ENCODE assay signal across 22 cellular contexts in the genomic region with DNA sequence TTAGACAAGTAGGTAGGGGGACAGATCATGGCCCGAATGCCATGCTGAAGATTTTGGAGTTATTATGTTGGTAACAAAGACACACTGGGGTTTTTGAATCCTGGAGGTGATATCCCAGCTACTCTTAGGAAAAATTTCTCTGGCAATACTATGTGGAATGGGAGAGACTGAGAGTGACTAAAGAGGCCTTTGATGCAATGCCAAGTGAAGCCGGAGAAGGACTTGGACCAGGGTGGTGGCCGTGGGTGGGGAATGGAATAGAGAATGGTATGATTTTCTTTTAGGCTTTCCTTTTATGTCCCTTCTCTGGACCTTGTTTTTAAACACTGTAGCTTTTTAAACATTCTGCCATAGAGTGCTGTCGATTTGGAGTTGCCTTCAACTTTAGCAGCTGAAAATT.
DNase-seq lines count a peak whose midpoint lies in the region; FAIRE-seq and TF ChIP-seq lines count a peak whose summit lies in the region.
"Had no signal": no experiment of that assay in that cellular context is flagged by ENCODE, and none has a peak within 500 bp of the region (broad histone marks: within the 10 kb centered on the region; RNA-seq: fewer than 3 reads in every experiment).

No MANE protein-coding gene starts in this region.

- H3K4me1 ChIP-seq in mammary epithelial cell (ENCODE audit: insufficient read depth, low read length) (no peaks in the 10 kb centered on the region), astrocyte (ENCODE audit: insufficient read depth, low read length) (peaks cover 17% of the 10 kb centered on the region), MM.1S (ENCODE audit: low read length) (no peaks in the 10 kb centered on the region)
- H3K4me1 ChIP-seq: SJCRH30 had no signal

- dilution Hi-C loops in mammary epithelial cell (cut with HindIII; ENCODE audit: low sequenced_read_pairs), result no loop called here

- FAIRE-seq in astrocyte (lab: Jason Lieb, UNC), result no peak
- FAIRE-seq: GM12891, GM18507 had no signal

- WGBS in mammary epithelial cell (ENCODE audit: low coverage, missing lambda C conversion rate), result 15% methylated on average over 4 of the region's 4 CpGs

- H3K9ac ChIP-seq in mammary epithelial cell (ENCODE audit: insufficient read depth, low read length), result no peak overlapping the region
- H3K9ac ChIP-seq in astrocyte (ENCODE audit: low read length), result no peak overlapping the region
- H3K9ac ChIP-seq in MM.1S (ENCODE audit: low read length), result no peak overlapping the region

- no TSS peak for BruUV-seq in MCF 10A (replicated peaks; lab: Mats Ljungman, UMichigan)
- no TSS peak for BruUV-seq in mammary epithelial cell (replicated peaks; lab: Mats Ljungman, UMichigan)

- DNase-seq in MCF 10A (ENCODE audit: unreplicated experiment), result peak; percentile 25
- DNase-seq in mammary epithelial cell, result no peak
- DNase-seq in astrocyte (ENCODE audit: low read depth), result peak; percentile 74
- peak; percentile 79 for DNase-seq in fibroblast of the aortic adventitia (ENCODE audit: low read depth)
- no peak for DNase-seq in globus pallidus (ENCODE audit: low spot score)
- DNase-seq in NOMO-1 treated with dmso at 0.1 percent for 144 hours (lab: John Stamatoyannopoulos, UW; ENCODE audit: unreplicated experiment), result no peak
- no peak for DNase-seq in MM.1S
- no peak for DNase-seq in endothelial cell (ENCODE audit: low spot score)
- DNase-seq: C1 segment of cervical spinal cord, DND-41, GDM1, KBM-7, NCI-H1092 treated with DMSO at 0.1 percent for 48 hours, NCI-H1694, NCI-H345, NCI-H526 treated with DMSO at 0.1 percent for 48 hours, RPMI8226, SJCRH30 had no signal

- H3K36me3 Mint-ChIP-seq in MCF 10A (ENCODE audit: insufficient read depth, unreplicated experiment) (no peaks in the 10 kb centered on the region), astrocyte (ENCODE audit: low read depth, unreplicated experiment) (peaks cover 2% of the 10 kb centered on the region), endothelial cell (ENCODE audit: low read depth, unreplicated experiment) (no peaks in the 10 kb centered on the region)

- H3K27ac ChIP-seq in mammary epithelial cell (ENCODE audit: insufficient read depth, low read depth, low read length) (no peak overlapping the region), astrocyte (ENCODE audit: low read depth, low read length) (no peak overlapping the region), MM.1S (ENCODE audit: low read length) (no peak overlapping the region)
- H3K27ac ChIP-seq: 22Rv1, SJCRH30 had no signal

- H2AFZ ChIP-seq in mammary epithelial cell (ENCODE audit: low read depth, low read length) (no peak overlapping the region), astrocyte (ENCODE audit: low read depth, low read length) (no peak overlapping the region), MM.1S (ENCODE audit: low read length) (no peak overlapping the region)
- H2AFZ ChIP-seq: GM23338 had no signal

- no peaks in the 10 kb centered on the region for H4K20me1 ChIP-seq in mammary epithelial cell (ENCODE audit: insufficient read depth, low read length)
- H4K20me1 ChIP-seq in astrocyte (ENCODE audit: insufficient read depth, low read length), result no peaks in the 10 kb centered on the region
- H4K20me1 ChIP-seq in MM.1S (ENCODE audit: insufficient read depth, low read length), result no peaks in the 10 kb centered on the region

- H3K4me3 Mint-ChIP-seq in MCF 10A (ENCODE audit: unreplicated experiment), result no peak overlapping the region
- H3K4me3 Mint-ChIP-seq in astrocyte (ENCODE audit: unreplicated experiment), result no peak overlapping the region
- no peak overlapping the region for H3K4me3 Mint-ChIP-seq in endothelial cell (ENCODE audit: unreplicated experiment)
- H3K4me3 Mint-ChIP-seq: GM23338 had no signal

- POLR2A ChIA-PET in MCF 10A (lab: Yijun Ruan, JAX), result no interaction called here

- no peaks in the 10 kb centered on the region for H3K9me2 ChIP-seq in MM.1S (replicated peaks; ENCODE audit: insufficient read depth, low read length)

- in situ Hi-C loops in mammary epithelial cell (cut with MboI; ENCODE audit: low sequenced_read_pairs in 2 of 2), result loop anchor here (10.0 kb wide), 2 partner anchors 205 to 225 kb away; no protein-coding TSS in a partner anchor

- H3K4me3 ChIP-seq in mammary epithelial cell (replicated peaks in 1 of 3; ENCODE audit: insufficient read depth in 1 of 3, low read depth in 2 of 3, low read length in 3 of 3), result no peak overlapping the region
- H3K4me3 ChIP-seq in astrocyte (ENCODE audit: insufficient read depth, low read depth, low read length), result no peak overlapping the region
- no peak overlapping the region for H3K4me3 ChIP-seq in fibroblast of the aortic adventitia (ENCODE audit: low read depth, low read length)
- H3K4me3 ChIP-seq in MM.1S (ENCODE audit: low read length), result no peak overlapping the region
- H3K4me3 ChIP-seq: GM23338, SJCRH30 had no signal

- no peak overlapping the region for H3K27ac Mint-ChIP-seq in MCF 10A (ENCODE audit: low read depth, unreplicated experiment)
- no peak overlapping the region for H3K27ac Mint-ChIP-seq in astrocyte (ENCODE audit: unreplicated experiment)
- H3K27ac Mint-ChIP-seq in endothelial cell (ENCODE audit: unreplicated experiment), result no peak overlapping the region
- H3K27ac Mint-ChIP-seq: GM23338 had no signal

- no peaks in the 10 kb centered on the region for H3K27me3 ChIP-seq in mammary epithelial cell (ENCODE audit: insufficient read depth, low read length)
- H3K27me3 ChIP-seq in astrocyte (ENCODE audit: insufficient read depth, low read length), result no peaks in the 10 kb centered on the region
- no peaks in the 10 kb centered on the region for H3K27me3 ChIP-seq in MM.1S (replicated peaks; ENCODE audit: insufficient read depth, low read length)
- H3K27me3 ChIP-seq: SJCRH30 had no signal

- intact Hi-C loops in MCF 10A (cut with micrococcal nuclease) (no loop called here), mammary epithelial cell (cut with micrococcal nuclease) (no loop called here)

- no peaks in the 10 kb centered on the region for H3K36me3 ChIP-seq in mammary epithelial cell (ENCODE audit: insufficient read depth, low read length)
- H3K36me3 ChIP-seq in astrocyte (ENCODE audit: insufficient read depth, low read length), result no peaks in the 10 kb centered on the region
- H3K36me3 ChIP-seq in MM.1S (replicated peaks; ENCODE audit: insufficient read depth, low read length), result no peaks in the 10 kb centered on the region
- H3K36me3 ChIP-seq: SJCRH30 had no signal

- H3K9me3 Mint-ChIP-seq in MCF 10A (ENCODE audit: unreplicated experiment), result no peaks in the 10 kb centered on the region
- no peaks in the 10 kb centered on the region for H3K9me3 Mint-ChIP-seq in astrocyte (ENCODE audit: unreplicated experiment)
- H3K9me3 Mint-ChIP-seq in endothelial cell (ENCODE audit: unreplicated experiment), result no peaks in the 10 kb centered on the region
- H3K9me3 Mint-ChIP-seq: GM23338 had no signal

- no peaks in the 10 kb centered on the region for H3K9me3 ChIP-seq in mammary epithelial cell (replicated peaks; ENCODE audit: insufficient read depth, low read length)
- H3K9me3 ChIP-seq in astrocyte (ENCODE audit: insufficient read depth, low read depth, low read length), result no peaks in the 10 kb centered on the region
- H3K9me3 ChIP-seq in MM.1S (replicated peaks; ENCODE audit: insufficient read depth, low read length), result no peaks in the 10 kb centered on the region
- H3K9me3 ChIP-seq: SJCRH30 had no signal

- CTCF ChIA-PET in MCF 10A (lab: Yijun Ruan, JAX), result interaction anchor here (0.7 to 10.8 kb wide), 6 partner anchors 10 to 221 kb away, joined by 3 to 223 read pairs (median 3); no protein-coding TSS in a partner anchor
- CTCF ChIA-PET in mammary epithelial cell (lab: Charles Lee; ENCODE audit: low non-redundant PET), result no interaction called here

- no peaks in the 10 kb centered on the region for H3K79me2 ChIP-seq in mammary epithelial cell (ENCODE audit: insufficient read depth, low read length)
- no peaks in the 10 kb centered on the region for H3K79me2 ChIP-seq in astrocyte (ENCODE audit: insufficient read depth, low read length)
- H3K79me2 ChIP-seq in MM.1S (ENCODE audit: low read length), result no peaks in the 10 kb centered on the region

- H3F3A ChIP-seq in MM.1S (ENCODE audit: insufficient read depth, low read length), result no peaks in the 10 kb centered on the region

- TF ChIP-seq CTCF in MCF 10A (IDR thresholded peaks at IDR 0.05; ENCODE audit: unreplicated experiment), result no peak
- TF ChIP-seq CTCF in mammary epithelial cell (conservative IDR thresholded peaks at IDR 0.05 in 1 of 2, IDR thresholded peaks at IDR 0.05 in 1 of 2; ENCODE audit: extremely low read depth in 1 of 2, insufficient read depth in 1 of 2, low read depth in 1 of 2, low read length in 2 of 2), result no peak
- no peak for TF ChIP-seq CTCF in astrocyte (IDR thresholded peaks at IDR 0.05; ENCODE audit: insufficient read depth, low read depth, low read length)
- TF ChIP-seq CTCF in fibroblast of the aortic adventitia (IDR thresholded peaks at IDR 0.05; ENCODE audit: insufficient read depth, low read length), result no peak
- TF ChIP-seq CTCF in MM.1S (IDR thresholded peaks at IDR 0.05; ENCODE audit: low read length), result no peak
- TF ChIP-seq CTCF in endothelial cell (IDR thresholded peaks at IDR 0.05; ENCODE audit: unreplicated experiment), result no peak

- H3K4me2 ChIP-seq in mammary epithelial cell (ENCODE audit: insufficient read depth, low read depth, low read length), result no peak overlapping the region
- peak overlapping the region; percentile 24 for H3K4me2 ChIP-seq in astrocyte (ENCODE audit: low read length)
- H3K4me2 ChIP-seq in MM.1S (ENCODE audit: low read depth, low read length), result no peak overlapping the region
- H3K4me2 ChIP-seq: GM23338 had no signal

- peaks cover 10% of the 10 kb centered on the region for H3K4me1 Mint-ChIP-seq in MCF 10A (ENCODE audit: insufficient read depth, unreplicated experiment)
- H3K4me1 Mint-ChIP-seq in astrocyte (ENCODE audit: low read depth, unreplicated experiment), result peaks cover 16% of the 10 kb centered on the region
- H3K4me1 Mint-ChIP-seq in endothelial cell (ENCODE audit: unreplicated experiment), result peaks cover 6% of the 10 kb centered on the region

- H3K27me3 Mint-ChIP-seq in MCF 10A (ENCODE audit: insufficient read depth, unreplicated experiment) (no peaks in the 10 kb centered on the region), astrocyte (ENCODE audit: low read depth, unreplicated experiment) (peaks cover 3% of the 10 kb centered on the region), endothelial cell (ENCODE audit: unreplicated experiment) (peaks cover 1% of the 10 kb centered on the region)

Comparison
In these comparisons a context has a peak if more than half of its experiments do, and no peak if none do; other contexts are left out.
1. DNase-seq: peak in MCF 10A (single experiment), astrocyte (single experiment) and fibroblast of the aortic adventitia (single experiment); none in mammary epithelial cell (single experiment), globus pallidus (single experiment), NOMO-1 treated with dmso at 0.1 percent for 144 hours (single experiment), MM.1S (single experiment) and endothelial cell (single experiment).